In the genomic region with DNA sequence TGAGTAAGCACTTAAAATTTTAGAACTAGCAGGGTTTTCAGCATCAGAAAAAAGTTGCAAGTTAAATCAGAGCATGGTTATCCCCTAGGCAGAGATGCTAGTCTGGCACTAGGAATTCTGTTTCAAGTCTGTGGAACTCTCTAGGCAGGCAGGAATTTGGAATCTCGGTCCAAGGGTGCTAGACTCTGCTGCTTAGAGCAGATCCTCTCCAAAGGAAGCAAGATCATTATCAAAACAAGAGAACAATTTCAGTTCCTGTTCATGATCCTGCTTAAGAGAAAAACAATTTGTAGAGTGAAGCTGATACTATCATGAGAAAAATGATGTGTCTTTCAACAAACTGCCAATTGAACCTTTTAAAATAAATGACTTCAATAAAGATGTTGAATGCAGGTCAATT, we compare ENCODE assay signal across 17 cellular contexts.
A peak's percentile ranks its signal among the peaks of the same experiment; 100 is the strongest.
DNase-seq lines count a peak whose midpoint lies in the region; TF ChIP-seq lines count a peak whose summit lies in the region.
"Had no signal": no experiment of that assay in that cellular context is flagged by ENCODE, and none has a peak within 500 bp of the region (broad histone marks: within the 10 kb centered on the region; RNA-seq: fewer than 3 reads in every experiment).

No MANE protein-coding gene starts in this region.

- peak overlapping the region in 10 of 11 experiments; percentile 2 to 62 (median 56); a peak in 15 of 22 replicates for H3K9ac ChIP-seq in BLaER1 treated with 17β-estradiol and CSF1 and Interleukin-3, amounts not matched to agents 10 nM and 100 nM
- H3K9ac ChIP-seq: SK-N-SH had no signal

- H3K27me3 ChIP-seq in BLaER1 treated with 17β-estradiol and CSF1 and Interleukin-3, amounts not matched to agents 10 nM and 100 nM: no peaks in the 10 kb centered on the region
- H3K27me3 ChIP-seq in spleen (replicated peaks in 1 of 7) (no peaks in the 10 kb centered on the region), H7 (ENCODE audit: control insufficient read depth, insufficient read depth, low read length) (no peaks in the 10 kb centered on the region)

- H3K9me3 Mint-ChIP-seq in IgD-negative memory B cell: peaks cover 0 to 22% (median 3%) of the 10 kb centered on the region in 3 donors

- peaks cover 0 to 22% (median 10%) of the 10 kb centered on the region in 11 experiments; a peak in 15 of 22 replicates for H3K9me3 ChIP-seq in BLaER1 treated with 17β-estradiol and CSF1 and Interleukin-3, amounts not matched to agents 10 nM and 100 nM (replicated peaks in 1 of 11)
- peaks cover 0 to 22% (median 0%) of the 10 kb centered on the region in 8 donors for H3K9me3 ChIP-seq in spleen
- H3K9me3 ChIP-seq: Caco-2, SK-N-SH had no signal

- peak overlapping the region in 3 of 10 experiments; percentile 7 to 34 (median 13); a peak in 4 of 20 replicates for H3K4me3 ChIP-seq in BLaER1 treated with 17β-estradiol and CSF1 and Interleukin-3, amounts not matched to agents 10 nM and 100 nM
- no peak overlapping the region for H3K4me3 ChIP-seq in spleen
- no peak overlapping the region for H3K4me3 ChIP-seq in H7 (ENCODE audit: insufficient read depth, low read depth, low read length)

- H3K27ac Mint-ChIP-seq in IgD-negative memory B cell: peak overlapping the region; percentile 26 to 82 (median 60)
- H3K27ac Mint-ChIP-seq: CD4-positive, CD25-positive, alpha-beta regulatory T cell had no signal

- H3K4me1 Mint-ChIP-seq in IgD-negative memory B cell: peaks cover 7 to 10% (median 9%) of the 10 kb centered on the region in 3 donors
- H3K4me1 Mint-ChIP-seq: CD4-positive, CD25-positive, alpha-beta regulatory T cell had no signal

- no peak for TF ChIP-seq POLR2A in spleen (IDR thresholded peaks at IDR 0.05)

- no peaks in the 10 kb centered on the region for H3K36me3 Mint-ChIP-seq in IgD-negative memory B cell
- H3K36me3 Mint-ChIP-seq: CD4-positive, CD25-positive, alpha-beta regulatory T cell had no signal

- no peaks in the 10 kb centered on the region for H4K20me1 ChIP-seq in BLaER1 treated with 17β-estradiol and CSF1 and Interleukin-3, amounts not matched to agents 10 nM and 100 nM

- TF ChIP-seq CTCF in spleen (IDR thresholded peaks at IDR 0.05 in 8 of 11, conservative IDR thresholded peaks at IDR 0.05 in 3 of 11): no peak

- DNase-seq in globus pallidus (ENCODE audit: low spot score) (peak; percentile 15), spleen (no peak), DMS 273 (lab: John Stamatoyannopoulos, UW; ENCODE audit: unreplicated experiment) (no peak), H7 (no peak)
- DNase-seq in effector CD8-positive, alpha-beta T cell (lab: John Stamatoyannopoulos, UW): no peak
- DNase-seq: Caco-2; CD4-positive, CD25-positive, alpha-beta regulatory T cell; DMS53; HCEC 1CT; NCI-H1436; NCI-H2081; NCI-H510A treated with DMSO at 0.1 percent for 48 hours; NCI-H82; SHP77; SK-N-SH had no signal

- H3K4me3 Mint-ChIP-seq in IgD-negative memory B cell: peak overlapping the region; percentile 5 to 49 (median 28)
- H3K4me3 Mint-ChIP-seq: CD4-positive, CD25-positive, alpha-beta regulatory T cell had no signal

- no peaks in the 10 kb centered on the region for H3K27me3 Mint-ChIP-seq in IgD-negative memory B cell
- H3K27me3 Mint-ChIP-seq: CD4-positive, CD25-positive, alpha-beta regulatory T cell had no signal

- peak overlapping the region in 10 of 11 experiments; percentile 27 to 79 (median 72); a peak in 19 of 22 replicates for H3K27ac ChIP-seq in BLaER1 treated with 17β-estradiol and CSF1 and Interleukin-3, amounts not matched to agents 10 nM and 100 nM
- peak overlapping the region in 6 of 8 donors; percentile 24 to 68 (median 52) for H3K27ac ChIP-seq in spleen

- no peaks in the 10 kb centered on the region for H3K36me3 ChIP-seq in BLaER1 treated with 17β-estradiol and CSF1 and Interleukin-3, amounts not matched to agents 10 nM and 100 nM
- H3K36me3 ChIP-seq in spleen: no peaks in the 10 kb centered on the region
- H3K36me3 ChIP-seq in H7 (replicated peaks; ENCODE audit: control insufficient read depth, insufficient read depth, low read length): no peaks in the 10 kb centered on the region

- intact Hi-C loops in spleen (cut with DNase I; ENCODE audit: low total_unique reads): no loop called here

- H3K4me2 ChIP-seq in BLaER1 treated with 17β-estradiol and CSF1 and Interleukin-3, amounts not matched to agents 10 nM and 100 nM: peak overlapping the region; percentile 50 to 89 (median 80)
- H3K4me2 ChIP-seq: SK-N-SH had no signal

- whole genome bisulfite sequencing in spleen, 5 donors: 3 to 13% (median 9%) methylated on average over 1 of the region's 1 CpG

- peaks cover 11 to 32% (median 18%) of the 10 kb centered on the region in 10 experiments for H3K4me1 ChIP-seq in BLaER1 treated with 17β-estradiol and CSF1 and Interleukin-3, amounts not matched to agents 10 nM and 100 nM
- peaks cover 0 to 5% (median 1%) of the 10 kb centered on the region in 6 donors for H3K4me1 ChIP-seq in spleen
- H3K4me1 ChIP-seq: Caco-2 had no signal
